ENCODE assay signal across 31 cellular contexts in genomic region chr12:52670506-52670905, GRCh38. TPM values are rescaled to one million over a fixed set of nuclear protein-coding genes. Genes with fewer than 3 reads are reported as not detected.
"Had no signal": no experiment of that assay in that cellular context is flagged by ENCODE, and none has a peak within 500 bp of the region (broad histone marks: within the 10 kb centered on the region; RNA-seq: fewer than 3 reads in every experiment).

No MANE protein-coding gene starts in this region.

- H3K4me1 ChIP-seq: stomach, suprapubic skin, testis, thyroid gland, tibial artery, tibial nerve, transverse colon, upper lobe of left lung, upper lobe of right lung, uterus had no signal

- H3K27me3 Mint-ChIP-seq: stimulated activated naive CD8-positive, alpha-beta T cell treated with anti-CD3 and anti-CD28 coated beads, Interleukin-15, amount 100 ng/mL, for 72 hours; stimulated activated naive CD8-positive, alpha-beta T cell treated with anti-CD3 and anti-CD28 coated beads, Interleukin-15, Interleukin-2, amounts not matched to agents 100 ng/mL and 50 ng/mL, for 24 hours had no signal

- H3K36me3 ChIP-seq: stomach, suprapubic skin, thoracic aorta, thyroid gland, tibial artery, tibial nerve, transverse colon, upper lobe of left lung, upper lobe of right lung, uterus, vagina had no signal

- H3K27me3 ChIP-seq: testis, thyroid gland, upper lobe of left lung, uterus, vagina had no signal

- H3K36me3 Mint-ChIP-seq: stimulated activated effector memory CD8-positive, alpha-beta T cell treated with anti-CD3 and anti-CD28 coated beads, Interleukin-12 subunit alpha, Interleukin-12 subunit beta, amount 100 ng/mL, for 72 hours; stimulated activated memory B cell treated with anti-CD40 and anti-IgM and Interleukin-4, amounts not matched to agents 10 μg/mL and 1 μg/mL and 100 μg/mL, for 72 hours; stimulated activated naive B cell treated with anti-CD40 and anti-IgM and Interleukin-4, amounts not matched to agents 10 μg/mL and 1 μg/mL and 100 μg/mL, for 72 hours; type B pancreatic cell had no signal

- H3K27ac ChIP-seq: stomach, suprapubic skin, testis, thoracic aorta, thyroid gland, tibial artery, tibial nerve, transverse colon, upper lobe of left lung, upper lobe of right lung, uterus, vagina had no signal

- H3K4me1 Mint-ChIP-seq: stimulated activated effector memory CD8-positive, alpha-beta T cell treated with anti-CD3 and anti-CD28 coated beads, Interleukin-12 subunit alpha, Interleukin-12 subunit beta, amount 100 ng/mL, for 72 hours; stimulated activated memory B cell treated with anti-CD40 and anti-IgM and Interleukin-4, amounts not matched to agents 10 μg/mL and 1 μg/mL and 100 μg/mL, for 72 hours; stimulated activated naive B cell treated with anti-CD40 and anti-IgM and Interleukin-4, amounts not matched to agents 10 μg/mL and 1 μg/mL and 100 μg/mL, for 72 hours; stimulated activated naive CD8-positive, alpha-beta T cell treated with anti-CD3 and anti-CD28 coated beads, Interleukin-15, amount 100 ng/mL, for 72 hours had no signal

- DNase-seq: stimulated activated CD4-positive, alpha-beta T cell treated with anti-CD3 and anti-CD28 coated beads, Interleukin-2, amount 100 ng/mL, for 48 hours; stimulated activated CD4-positive, alpha-beta T cell treated with anti-CD3 and anti-CD28 coated beads, Interleukin-4, amount 100 ng/mL, for 1 hour; stimulated activated CD4-positive, alpha-beta T cell treated with anti-CD3 and anti-CD28 coated beads, Interleukin-4, amount 100 ng/mL, for 24 hours; stimulated activated CD4-positive, alpha-beta T cell treated with anti-CD3 and anti-CD28 coated beads, Interleukin-4, amount 100 ng/mL, for 4 hours; stimulated activated CD8-positive, alpha-beta memory T cell treated with anti-CD3 and anti-CD28 coated beads, Interleukin-4, amount 100 ng/mL, for 48 hours; stimulated activated naive B cell treated with anti-CD40 and anti-IgM and Interleukin-4, amounts not matched to agents 10 μg/mL and 1 μg/mL and 100 μg/mL, for 72 hours; stimulated activated naive CD4-positive, alpha-beta T cell; stimulated activated naive CD4-positive, alpha-beta T cell treated with Interleukin-2 at 50 U/mL for 16 hours; stimulated activated naive CD8-positive, alpha-beta T cell treated with anti-CD3 and anti-CD28 coated beads, Interleukin-15, amount 100 ng/mL, for 72 hours; stimulated activated naive CD8-positive, alpha-beta T cell treated with anti-CD3 and anti-CD28 coated beads, Interleukin-15, Interleukin-2, amounts not matched to agents 100 U/mL and 50 U/mL, for 24 hours; stomach; substantia nigra; testis; thyroid gland; tibial artery; transverse colon; upper lobe of left lung; upper lobe of right lung; uterus had no signal

- H3K27ac Mint-ChIP-seq: stimulated activated effector memory CD8-positive, alpha-beta T cell treated with anti-CD3 and anti-CD28 coated beads, Interleukin-12 subunit alpha, Interleukin-12 subunit beta, amount 100 ng/mL, for 72 hours; stimulated activated memory B cell treated with anti-CD40 and anti-IgM and Interleukin-4, amounts not matched to agents 10 μg/mL and 1 μg/mL and 100 μg/mL, for 72 hours; stimulated activated naive B cell treated with anti-CD40 and anti-IgM and Interleukin-4, amounts not matched to agents 10 μg/mL and 1 μg/mL and 100 μg/mL, for 72 hours; stimulated activated naive CD8-positive, alpha-beta T cell treated with anti-CD3 and anti-CD28 coated beads, Interleukin-15, amount 100 ng/mL, for 72 hours; stimulated activated naive CD8-positive, alpha-beta T cell treated with anti-CD3 and anti-CD28 coated beads, Interleukin-15, Interleukin-2, amounts not matched to agents 100 ng/mL and 50 ng/mL, for 24 hours had no signal

- H3K9me3 ChIP-seq: stomach, suprapubic skin, testis, thoracic aorta, thyroid gland, tibial artery, tibial nerve, transverse colon, upper lobe of left lung, upper lobe of right lung, uterus, vagina had no signal

- H3K4me3 Mint-ChIP-seq: stimulated activated effector memory CD8-positive, alpha-beta T cell treated with anti-CD3 and anti-CD28 coated beads, Interleukin-12 subunit alpha, Interleukin-12 subunit beta, amount 100 ng/mL, for 72 hours; stimulated activated memory B cell treated with anti-CD40 and anti-IgM and Interleukin-4, amounts not matched to agents 10 μg/mL and 1 μg/mL and 100 μg/mL, for 72 hours; stimulated activated naive B cell treated with anti-CD40 and anti-IgM and Interleukin-4, amounts not matched to agents 10 μg/mL and 1 μg/mL and 100 μg/mL, for 72 hours; stimulated activated naive CD8-positive, alpha-beta T cell treated with anti-CD3 and anti-CD28 coated beads, Interleukin-15, amount 100 ng/mL, for 72 hours; stimulated activated naive CD8-positive, alpha-beta T cell treated with anti-CD3 and anti-CD28 coated beads, Interleukin-15, Interleukin-2, amounts not matched to agents 100 ng/mL and 50 ng/mL, for 24 hours; type B pancreatic cell had no signal

- H3K4me3 ChIP-seq: stomach, suprapubic skin, testis, thoracic aorta, thyroid gland, tibial artery, tibial nerve, transverse colon, upper lobe of left lung, upper lobe of right lung, uterus, vagina had no signal

- H3K9me3 Mint-ChIP-seq: stimulated activated effector memory CD8-positive, alpha-beta T cell treated with anti-CD3 and anti-CD28 coated beads, Interleukin-12 subunit alpha, Interleukin-12 subunit beta, amount 100 ng/mL, for 72 hours; stimulated activated memory B cell treated with anti-CD40 and anti-IgM and Interleukin-4, amounts not matched to agents 10 μg/mL and 1 μg/mL and 100 μg/mL, for 72 hours; stimulated activated naive B cell treated with anti-CD40 and anti-IgM and Interleukin-4, amounts not matched to agents 10 μg/mL and 1 μg/mL and 100 μg/mL, for 72 hours; stimulated activated naive CD8-positive, alpha-beta T cell treated with anti-CD3 and anti-CD28 coated beads, Interleukin-15, amount 100 ng/mL, for 72 hours; stimulated activated naive CD8-positive, alpha-beta T cell treated with anti-CD3 and anti-CD28 coated beads, Interleukin-15, Interleukin-2, amounts not matched to agents 100 ng/mL and 50 ng/mL, for 24 hours; type B pancreatic cell had no signal

RNA-seq across cellular contexts. Expression of gene KRT1, which starts 9.7 kb away (rescaled TPM):
- total RNA-seq: testis, tibial nerve, transverse colon, ureter had no signal
- polyA plus RNA-seq: stomach, urinary bladder had no signal

RNA-seq across cellular contexts. Expression of gene KRT2, which starts 18.5 kb away (rescaled TPM):
- total RNA-seq: stomach, subcutaneous adipose tissue, temporal lobe, testis, tibial nerve, transverse colon, upper lobe of left lung, upper lobe of right lung, ureter, urinary bladder, uterus had no signal
- polyA plus RNA-seq: stomach, urinary bladder had no signal

RNA-seq across cellular contexts. Expression of gene KRT77, which starts 32.8 kb away (rescaled TPM):
- total RNA-seq: stomach, thyroid gland, tibial nerve, transverse colon, upper lobe of left lung, upper lobe of right lung, ureter, urinary bladder, uterus had no signal
- polyA plus RNA-seq: urinary bladder had no signal

RNA-seq across cellular contexts. Expression of gene KRT73, which starts 52.1 kb away (rescaled TPM):
- total RNA-seq: stomach, subcutaneous adipose tissue, temporal lobe, thoracic aorta, thyroid gland, tibial nerve, transverse colon, ureter, uterus, vagina had no signal
- polyA plus RNA-seq: stomach, urinary bladder had no signal
